ENCODE assay signal across 15 cellular contexts in the genomic region with DNA sequence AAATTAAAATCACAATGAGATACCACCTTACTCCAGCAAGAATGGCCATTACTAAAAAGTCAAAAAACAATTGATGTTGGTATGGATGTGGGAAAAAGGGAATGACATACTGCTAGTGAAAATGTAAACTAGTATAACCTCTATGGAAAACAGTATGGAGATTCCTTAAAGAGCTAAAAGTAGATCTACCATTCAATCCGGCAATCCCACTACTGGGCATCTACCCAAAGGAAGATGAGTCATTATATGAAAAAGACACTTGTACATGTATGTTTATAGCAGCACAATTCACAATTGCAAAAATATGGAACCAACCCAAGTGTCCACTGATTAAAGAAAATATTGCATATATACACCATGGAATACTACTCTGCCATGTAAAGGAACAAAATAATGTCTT. TPM values are rescaled to one million over a fixed set of nuclear protein-coding genes. Genes with fewer than 3 reads are reported as not detected.
"Had no signal": no experiment of that assay in that cellular context is flagged by ENCODE, and none has a peak within 500 bp of the region (broad histone marks: within the 10 kb centered on the region; RNA-seq: fewer than 3 reads in every experiment).

No MANE protein-coding gene starts in this region.

- H3K9me3 ChIP-seq: adrenal gland, esophagus muscularis mucosa, gastroesophageal sphincter, lower lobe of right lung, pancreas had no signal

- H3K27me3 ChIP-seq: adrenal gland, esophagus muscularis mucosa, gastroesophageal sphincter, heart right ventricle, pancreas had no signal

- H3K27ac ChIP-seq: adrenal gland, coronary artery, esophagus muscularis mucosa, gastroesophageal sphincter, heart right ventricle, lower lobe of right lung, pancreas had no signal

- DNase-seq: activated B cell treated with CpG ODN at 0.5 μM for 24 hours; activated CD4-positive, alpha-beta T cell treated with anti-CD3 and anti-CD28 coated beads for 48 hours; activated CD8-positive, alpha-beta T cell treated with anti-CD3 and anti-CD28 coated beads for 36 hours; activated effector memory CD4-positive, alpha-beta T cell treated with anti-CD3 and anti-CD28 coated beads, Interleukin-2, amount 50 U/mL, for 16 hours; activated T-cell treated with anti-CD3 and anti-CD28 coated beads, Interleukin-2, amount 50 U/mL, for 4 hours; adrenal gland; heart right ventricle; left cardiac atrium; lower lobe of right lung; pancreas; stimulated activated CD4-positive, alpha-beta T cell treated with anti-CD3 and anti-CD28 coated beads, Interleukin-1b, Interleukin-23, amount 100 ng/mL, for 48 hours had no signal

- H3K36me3 ChIP-seq: adrenal gland, esophagus muscularis mucosa, gastroesophageal sphincter, heart right ventricle, lower lobe of right lung, pancreas had no signal

- H3K4me1 ChIP-seq: adrenal gland, heart right ventricle, lower lobe of right lung, pancreas had no signal

- H3K4me3 ChIP-seq: adrenal gland, coronary artery, esophagus muscularis mucosa, gastroesophageal sphincter, heart right ventricle, lower lobe of right lung, pancreas had no signal

RNA-seq across cellular contexts. Expression of a gene that starts 37.2 kb away (rescaled TPM):
- total RNA-seq: activated B cell treated with CpG ODN at 0.5 μM for 24 hours, sciatic nerve had no signal
